Comparison of ENCODE assay signal across 18 cellular contexts in the genomic region with DNA sequence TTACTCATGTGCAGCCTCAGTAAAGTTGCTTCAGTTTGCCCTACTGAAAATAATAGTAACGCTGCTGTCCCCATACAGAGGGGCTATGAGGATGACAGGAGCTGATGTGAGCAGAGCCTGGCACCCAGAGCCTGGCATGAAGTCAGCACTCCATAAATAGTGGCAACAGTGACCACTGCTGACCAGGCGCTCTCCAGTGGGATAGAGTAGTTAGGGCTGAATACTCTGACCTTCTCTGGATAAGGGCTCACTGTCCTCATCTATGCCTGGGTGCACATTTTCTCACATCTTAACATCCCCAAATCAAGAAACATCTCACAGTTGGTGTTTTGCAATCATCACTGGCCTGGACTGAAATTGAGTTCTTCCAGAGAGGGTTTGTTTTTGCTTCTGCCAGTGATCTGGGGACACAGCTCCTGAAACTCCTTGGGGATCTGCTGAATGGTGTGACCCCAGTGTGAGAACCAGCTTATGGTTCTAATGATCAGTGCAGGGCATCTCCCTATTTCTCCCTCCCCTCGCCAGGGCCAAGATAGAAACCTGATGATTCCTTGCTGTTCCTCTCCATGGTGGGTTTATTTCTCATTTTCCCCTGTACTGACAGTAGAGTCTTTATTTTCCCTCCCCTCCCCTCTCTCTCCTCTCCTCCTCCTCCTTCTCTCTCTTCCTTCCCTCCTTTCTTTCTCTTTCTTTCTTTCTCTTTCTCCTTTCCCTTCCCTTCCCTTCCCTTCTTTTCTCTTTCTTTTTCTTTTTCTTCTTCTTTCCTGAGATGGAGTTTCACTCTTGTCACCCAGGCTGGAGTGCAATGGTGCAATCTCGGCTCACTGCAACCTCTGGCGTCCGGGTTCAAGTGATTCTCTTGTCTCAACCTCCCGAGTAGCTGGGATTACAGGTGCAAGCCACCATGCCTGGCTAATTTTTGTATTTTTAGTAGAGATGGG. TPM values are rescaled to one million over a fixed set of nuclear protein-coding genes. Genes with fewer than 3 reads are reported as not detected.
DNase-seq lines count a peak whose midpoint lies in the region; ATAC-seq and TF ChIP-seq lines count a peak whose summit lies in the region.
"Had no signal": no experiment of that assay in that cellular context is flagged by ENCODE, and none has a peak within 500 bp of the region (broad histone marks: within the 10 kb centered on the region; RNA-seq: fewer than 3 reads in every experiment).

No MANE protein-coding gene starts in this region.

- intact Hi-C loops in Caco-2 (cut with micrococcal nuclease; ENCODE audit: unreplicated experiment) (loop anchor here (5.0 kb wide), 1 partner anchor 196 kb away; a partner anchor contains a TSS), dorsolateral prefrontal cortex (cut with DNase I) (loop anchor here in 1 of 2 donors (2.0 kb wide), 1 partner anchor 192 kb away; no protein-coding TSS in a partner anchor)

- in situ Hi-C loops in GM13976 (cut with MboI; ENCODE audit: low sequenced_read_pairs, unreplicated experiment): loop anchor here (10.0 kb wide), 1 partner anchor 198 kb away; a partner anchor contains a TSS

- DNase-seq in Caco-2 (no peak), GM13976 (ENCODE audit: low spot score) (peak; percentile 28), dorsolateral prefrontal cortex (peak in 1 of 10 donors; percentile 50), neural progenitor cell (ENCODE audit: low spot score) (no peak), upper lobe of left lung (no peak)
- DNase-seq: activated effector memory CD4-positive, alpha-beta T cell treated with anti-CD3 and anti-CD28 coated beads, Interleukin-2, amount 50 U/mL, for 16 hours; CD8-positive, alpha-beta memory T cell; foreskin melanocyte; NCI-H146; right lobe of liver; thyroid gland had no signal

- H4K20me1 ChIP-seq in neural progenitor cell (ENCODE audit: low read depth): peaks cover 4% of the 10 kb centered on the region

- no peaks in the 10 kb centered on the region for H3K79me2 ChIP-seq in neural progenitor cell (ENCODE audit: low read depth)

- H3K9me3 Mint-ChIP-seq in Caco-2 (ENCODE audit: unreplicated experiment): peaks cover 9% of the 10 kb centered on the region
- H3K9me3 Mint-ChIP-seq in neural progenitor cell: peaks cover 14% of the 10 kb centered on the region
- H3K9me3 Mint-ChIP-seq: CD8-positive, alpha-beta memory T cell; mesothelial cell of epicardium; stimulated activated effector memory CD8-positive, alpha-beta T cell treated with anti-CD3 and anti-CD28 coated beads, Interleukin-12 subunit alpha, Interleukin-12 subunit beta, amount 100 ng/mL, for 72 hours had no signal

- no peak overlapping the region for H2AFZ ChIP-seq in neural progenitor cell (replicated peaks)
- H2AFZ ChIP-seq: GM23338 had no signal

- H3K36me3 ChIP-seq in Caco-2 (ENCODE audit: control insufficient read depth, insufficient read depth, low read length) (no peaks in the 10 kb centered on the region), neural progenitor cell (no peaks in the 10 kb centered on the region), upper lobe of left lung (no peaks in the 10 kb centered on the region)
- H3K36me3 ChIP-seq: right lobe of liver, thyroid gland had no signal

- H3K27me3 Mint-ChIP-seq in Caco-2 (ENCODE audit: insufficient read depth, unreplicated experiment) (peaks cover 3% of the 10 kb centered on the region), neural progenitor cell (ENCODE audit: insufficient read depth, low read depth) (peaks cover 50% of the 10 kb centered on the region)

- peak overlapping the region; percentile 30 for H3K27ac Mint-ChIP-seq in Caco-2 (ENCODE audit: unreplicated experiment)
- no peak overlapping the region for H3K27ac Mint-ChIP-seq in neural progenitor cell
- H3K27ac Mint-ChIP-seq: CD8-positive, alpha-beta memory T cell; GM23338; mesothelial cell of epicardium; stimulated activated effector memory CD8-positive, alpha-beta T cell treated with anti-CD3 and anti-CD28 coated beads, Interleukin-12 subunit alpha, Interleukin-12 subunit beta, amount 100 ng/mL, for 72 hours had no signal

- ATAC-seq in HG03196 (IDR thresholded peaks at IDR 0.05; ENCODE audit: unreplicated experiment) (no peak), GM21367 (IDR thresholded peaks at IDR 0.05; ENCODE audit: unreplicated experiment) (no peak), upper lobe of left lung (ENCODE audit: low FRiP score in 2 of 2) (no peak)
- ATAC-seq: GM23338; Panc1; stimulated activated effector memory CD8-positive, alpha-beta T cell treated with anti-CD3 and anti-CD28 coated beads, Interleukin-12 subunit alpha, Interleukin-12 subunit beta, amount 100 ng/mL, for 72 hours had no signal

- H3K27ac ChIP-seq in dorsolateral prefrontal cortex (peak overlapping the region; percentile 13 to 94 (median 83)), neural progenitor cell (no peak overlapping the region), upper lobe of left lung (no peak overlapping the region)
- H3K27ac ChIP-seq: epithelial cell of prostate, right lobe of liver, thyroid gland had no signal

- H3K4me3 ChIP-seq in Caco-2 (ENCODE audit: low read depth, low read length): no peak overlapping the region
- H3K4me3 ChIP-seq in dorsolateral prefrontal cortex: no peak overlapping the region
- no peak overlapping the region for H3K4me3 ChIP-seq in neural progenitor cell
- H3K4me3 ChIP-seq in upper lobe of left lung: no peak overlapping the region
- H3K4me3 ChIP-seq: GM23338, right lobe of liver, thyroid gland had no signal

- H3K4me1 Mint-ChIP-seq in Caco-2 (ENCODE audit: low read depth, unreplicated experiment): peaks cover 22% of the 10 kb centered on the region
- H3K4me1 Mint-ChIP-seq in neural progenitor cell: peaks cover 62% of the 10 kb centered on the region

- H3K9ac ChIP-seq in neural progenitor cell: no peak overlapping the region

- BruUV-seq in Caco-2 (replicated peaks; lab: Mats Ljungman, UMichigan): no TSS peak

- WGBS in upper lobe of left lung, 2 donors: 86 to 95% methylated on average over 7 of the region's 7 CpGs

- no peak overlapping the region for H3K4me2 ChIP-seq in neural progenitor cell
- H3K4me2 ChIP-seq: GM23338 had no signal

- H3K36me3 Mint-ChIP-seq in Caco-2 (ENCODE audit: insufficient read depth, unreplicated experiment) (peaks cover 27% of the 10 kb centered on the region), neural progenitor cell (peaks cover 3% of the 10 kb centered on the region)
- H3K36me3 Mint-ChIP-seq: mesothelial cell of epicardium; stimulated activated effector memory CD8-positive, alpha-beta T cell treated with anti-CD3 and anti-CD28 coated beads, Interleukin-12 subunit alpha, Interleukin-12 subunit beta, amount 100 ng/mL, for 72 hours had no signal

- peak overlapping the region; percentile 27 for H3K4me3 Mint-ChIP-seq in Caco-2 (ENCODE audit: unreplicated experiment)
- peak overlapping the region; percentile 64 for H3K4me3 Mint-ChIP-seq in neural progenitor cell
- H3K4me3 Mint-ChIP-seq: CD8-positive, alpha-beta memory T cell; GM23338; mesothelial cell of epicardium; stimulated activated effector memory CD8-positive, alpha-beta T cell treated with anti-CD3 and anti-CD28 coated beads, Interleukin-12 subunit alpha, Interleukin-12 subunit beta, amount 100 ng/mL, for 72 hours had no signal

- H3K9me3 ChIP-seq in Caco-2: no peaks in the 10 kb centered on the region; the same call in 1 of the 2 replicates
- no peaks in the 10 kb centered on the region for H3K9me3 ChIP-seq in neural progenitor cell (ENCODE audit: low read depth)
- H3K9me3 ChIP-seq in upper lobe of left lung: no peaks in the 10 kb centered on the region
- H3K9me3 ChIP-seq: right lobe of liver, thyroid gland had no signal

- POLR2A ChIA-PET in Caco-2 (lab: Charles Lee): no interaction called here

- peaks cover 22% of the 10 kb centered on the region for H3F3A ChIP-seq in neural progenitor cell (ENCODE audit: low read depth)

- TF ChIP-seq EP300 in upper lobe of left lung (IDR thresholded peaks at IDR 0.05): no peak

- CTCF ChIA-PET in Caco-2 (lab: Charles Lee): no interaction called here

- H3K27me3 ChIP-seq in Caco-2 (replicated peaks; ENCODE audit: control insufficient read depth, insufficient read depth, low read length) (no peaks in the 10 kb centered on the region), dorsolateral prefrontal cortex (peaks cover 0 to 15% (median 4%) of the 10 kb centered on the region in 45 donors), neural progenitor cell (peaks cover 62% of the 10 kb centered on the region), upper lobe of left lung (peaks cover 0 to 12% (median 3%) of the 10 kb centered on the region in 4 donors)
- H3K27me3 ChIP-seq: right lobe of liver, thyroid gland had no signal

- no peak for TF ChIP-seq POLR2A in upper lobe of left lung (IDR thresholded peaks at IDR 0.05)

- H3K4me1 ChIP-seq in Caco-2: peaks cover 10% of the 10 kb centered on the region
- H3K4me1 ChIP-seq in neural progenitor cell: peaks cover 36% of the 10 kb centered on the region
- H3K4me1 ChIP-seq in upper lobe of left lung: peaks cover 0 to 29% (median 11%) of the 10 kb centered on the region in 4 donors
- H3K4me1 ChIP-seq: right lobe of liver had no signal

- TF ChIP-seq CTCF in Caco-2 (IDR thresholded peaks at IDR 0.05; ENCODE audit: insufficient read depth in 1 of 2, low read depth in 1 of 2, low read length in 1 of 2, severe bottlenecking in 1 of 2, unreplicated experiment in 1 of 2) (no peak), GM13976 (IDR thresholded peaks at IDR 0.05; ENCODE audit: borderline replicate concordance, control extremely low read depth, extremely low read depth, insufficient read depth, missing control alignments) (no peak), dorsolateral prefrontal cortex (IDR thresholded peaks at IDR 0.05 in 54 of 56, conservative IDR thresholded peaks at IDR 0.05 in 2 of 56; ENCODE audit: low read depth in 1 of 56, partially characterized antibody in 56 of 56) (peak in 22 of 56 donors; percentile 9 to 62 (median 26)), neural progenitor cell (IDR thresholded peaks at IDR 0.05) (no peak), upper lobe of left lung (IDR thresholded peaks at IDR 0.05) (no peak)

RNA-seq across cellular contexts. Expression of a gene that starts 3.5 kb away (rescaled TPM):
- 69.5 and 70.6 TPM in 2 replicates for total RNA-seq in Caco-2 (2022)
- 100 to 1,000 TPM in 22 of 120 experiments, 10 to 100 TPM in 98; 15.2 to 217 (median 52.8) TPM for total RNA-seq in dorsolateral prefrontal cortex
- total RNA-seq in neural progenitor cell (ENCODE audit: low replicate concordance): 1.9 and 2.2 TPM in 2 replicates
- total RNA-seq in upper lobe of left lung: 10 to 100 TPM in 1 of 6 donors, 1 to 10 TPM in 5; 3.1 to 24.4 (median 5.5) TPM

Comparison
In these comparisons a context has a peak if more than half of its experiments do, and no peak if none do; other contexts are left out.
1. H3K27ac ChIP-seq: peak in dorsolateral prefrontal cortex (59 of 59); none in neural progenitor cell (single experiment) and upper lobe of left lung (0 of 4).